23 cellular contexts compared by ENCODE assay signal in genomic region chr14:45811155-45811554, GRCh38.
DNase-seq lines count a peak whose midpoint lies in the region; ATAC-seq, FAIRE-seq and TF ChIP-seq lines count a peak whose summit lies in the region.
"Had no signal": no experiment of that assay in that cellular context is flagged by ENCODE, and none has a peak within 500 bp of the region (broad histone marks: within the 10 kb centered on the region; RNA-seq: fewer than 3 reads in every experiment).

No MANE protein-coding gene starts in this region.

- no peak for FAIRE-seq in urothelium cell line (lab: Jason Lieb, UNC)

- peak; percentile 10 to 43 for DNase-seq in NCI-H524 (lab: John Stamatoyannopoulos, UW)
- no peak for DNase-seq in NCI-H524 treated with DMSO at 0.1 percent for 48 hours (lab: John Stamatoyannopoulos, UW)
- DNase-seq in NCI-H69 (lab: John Stamatoyannopoulos, UW), result peak; percentile 37
- DNase-seq in glutamatergic neuron, result peak; percentile 22
- DNase-seq in urothelium cell line (ENCODE audit: low spot score), result no peak
- DNase-seq in T-helper 2 cell, result no peak
- no peak for DNase-seq in cerebellar nuclear complex (lab: John Stamatoyannopoulos, UW)
- no peak for DNase-seq in effector memory CD8-positive, alpha-beta T cell
- DNase-seq: activated CD4-positive, alpha-beta memory T cell treated with anti-CD3 and anti-CD28 coated beads, Interleukin-2, amount 10 ng/mL, durations not matched to agents 7 days and 5 days; activated CD8-positive, alpha-beta memory T cell treated with anti-CD3 and anti-CD28 coated beads, Interleukin-2, amount 50 U/mL, for 4 hours; dorsolateral prefrontal cortex; gastrocnemius medialis; GOT3; left cardiac atrium; NCI-H1417 treated with DMSO at 0.1 percent for 48 hours; ovary; T-helper 17 cell; transverse colon had no signal

- no peaks in the 10 kb centered on the region for H3K27me3 Mint-ChIP-seq in glutamatergic neuron (ENCODE audit: unreplicated experiment)
- H3K27me3 Mint-ChIP-seq in effector memory CD8-positive, alpha-beta T cell, result no peaks in the 10 kb centered on the region
- H3K27me3 Mint-ChIP-seq: activated CD4-positive, alpha-beta memory T cell treated with anti-CD3 and anti-CD28 coated beads, Interleukin-2, amount 10 ng/mL, durations not matched to agents 7 days and 5 days; IgD-negative memory B cell; stimulated activated memory B cell treated with anti-CD40 and anti-IgM and Interleukin-4, amounts not matched to agents 10 μg/mL and 1 μg/mL and 100 μg/mL, for 72 hours; T-helper 17 cell had no signal

- no peak for TF ChIP-seq CTCF in glutamatergic neuron (IDR thresholded peaks at IDR 0.05; ENCODE audit: partially characterized antibody, unreplicated experiment)

- ATAC-seq in effector memory CD8-positive, alpha-beta T cell (replicated peaks), result no peak
- ATAC-seq: activated naive CD4-positive, alpha-beta T cell treated with anti-CD3 and anti-CD28 coated beads, Interleukin-2, amount 50 U/mL, for 72 hours; gastrocnemius medialis; left cardiac atrium; Right ventricle myocardium inferior; stimulated activated memory B cell treated with anti-CD40 and anti-IgM and Interleukin-4, amounts not matched to agents 10 μg/mL and 1 μg/mL and 100 μg/mL, for 72 hours; T-helper 17 cell had no signal

- H3K4me1 Mint-ChIP-seq in glutamatergic neuron (ENCODE audit: low read depth, unreplicated experiment), result peaks cover 11% of the 10 kb centered on the region
- H3K4me1 Mint-ChIP-seq in effector memory CD8-positive, alpha-beta T cell (ENCODE audit: low read depth in 2 of 2), result no peaks in the 10 kb centered on the region
- H3K4me1 Mint-ChIP-seq: activated CD4-positive, alpha-beta memory T cell treated with anti-CD3 and anti-CD28 coated beads, Interleukin-2, amount 10 ng/mL, durations not matched to agents 7 days and 5 days; IgD-negative memory B cell; stimulated activated memory B cell treated with anti-CD40 and anti-IgM and Interleukin-4, amounts not matched to agents 10 μg/mL and 1 μg/mL and 100 μg/mL, for 72 hours; T-helper 17 cell had no signal

- H3K36me3 Mint-ChIP-seq in glutamatergic neuron (ENCODE audit: unreplicated experiment), result no peaks in the 10 kb centered on the region
- no peaks in the 10 kb centered on the region for H3K36me3 Mint-ChIP-seq in effector memory CD8-positive, alpha-beta T cell (ENCODE audit: insufficient read depth)
- H3K36me3 Mint-ChIP-seq: activated naive CD4-positive, alpha-beta T cell treated with anti-CD3 and anti-CD28 coated beads, Interleukin-2, amount 50 U/mL, for 72 hours; IgD-negative memory B cell; stimulated activated memory B cell treated with anti-CD40 and anti-IgM and Interleukin-4, amounts not matched to agents 10 μg/mL and 1 μg/mL and 100 μg/mL, for 72 hours had no signal

- no peak overlapping the region for H3K27ac Mint-ChIP-seq in glutamatergic neuron (ENCODE audit: unreplicated experiment)
- H3K27ac Mint-ChIP-seq in effector memory CD8-positive, alpha-beta T cell, result no peak overlapping the region
- H3K27ac Mint-ChIP-seq: activated CD4-positive, alpha-beta memory T cell treated with anti-CD3 and anti-CD28 coated beads, Interleukin-2, amount 10 ng/mL, durations not matched to agents 7 days and 5 days; activated naive CD4-positive, alpha-beta T cell treated with anti-CD3 and anti-CD28 coated beads, Interleukin-2, amount 50 U/mL, for 72 hours; activated T-helper 2 cell treated with anti-CD3 and anti-CD28 coated beads, Interferon-gamma antibody, Interleukin-2, Interleukin-4, amounts not matched to agents 10 μg/mL and 5 μg/mL and 100 μg/mL, durations not matched to agents 14 hours and 24 hours and 36 hours; IgD-negative memory B cell; stimulated activated memory B cell treated with anti-CD40 and anti-IgM and Interleukin-4, amounts not matched to agents 10 μg/mL and 1 μg/mL and 100 μg/mL, for 72 hours; T-helper 17 cell had no signal

- H3K9me3 Mint-ChIP-seq in glutamatergic neuron (ENCODE audit: unreplicated experiment), result no peaks in the 10 kb centered on the region
- H3K9me3 Mint-ChIP-seq in effector memory CD8-positive, alpha-beta T cell, result peaks cover 7 to 12% of the 10 kb centered on the region in 2 donors
- H3K9me3 Mint-ChIP-seq: activated naive CD4-positive, alpha-beta T cell treated with anti-CD3 and anti-CD28 coated beads, Interleukin-2, amount 50 U/mL, for 72 hours; IgD-negative memory B cell had no signal

- H3K4me3 Mint-ChIP-seq in glutamatergic neuron (ENCODE audit: unreplicated experiment), result no peak overlapping the region
- H3K4me3 Mint-ChIP-seq in effector memory CD8-positive, alpha-beta T cell, result no peak overlapping the region
- H3K4me3 Mint-ChIP-seq: activated CD4-positive, alpha-beta memory T cell treated with anti-CD3 and anti-CD28 coated beads, Interleukin-2, amount 10 ng/mL, durations not matched to agents 7 days and 5 days; IgD-negative memory B cell; stimulated activated memory B cell treated with anti-CD40 and anti-IgM and Interleukin-4, amounts not matched to agents 10 μg/mL and 1 μg/mL and 100 μg/mL, for 72 hours; T-helper 17 cell had no signal

Comparison
In these comparisons a context has a peak if more than half of its experiments do, and no peak if none do; other contexts are left out.
1. DNase-seq: peak in NCI-H524 (2 of 2), NCI-H69 (single experiment) and glutamatergic neuron (single experiment); none in NCI-H524 treated with DMSO at 0.1 percent for 48 hours (single experiment), urothelium cell line (single experiment), T-helper 2 cell (0 of 5), cerebellar nuclear complex (0 of 2) and effector memory CD8-positive, alpha-beta T cell (0 of 3).